8 cellular contexts compared by ENCODE assay signal in genomic region chr9:35477211-35477855, GRCh38. TPM values are rescaled to one million over a fixed set of nuclear protein-coding genes. Genes with fewer than 3 reads are reported as not detected.
DNase-seq lines count a peak whose midpoint lies in the region; TF ChIP-seq lines count a peak whose summit lies in the region.
"Not testable (repeated sequence)": the region's sequence is repeated elsewhere in the genome, so short reads cannot be mapped to it uniquely, and the experiment has no call there.

No MANE protein-coding gene starts in this region.

- DNase-seq in D341Med (ENCODE audit: low spot score) (peak; percentile 76), HCEC 1CT (peak; percentile 84), NCI-H1694 treated with DMSO at 0.1 percent for 48 hours (lab: John Stamatoyannopoulos, UW) (peak; percentile 31), SHP77 (lab: John Stamatoyannopoulos, UW) (peak; percentile 16 to 40), amniotic stem cell (lab: John Stamatoyannopoulos, UW) (peak; percentile 66), foreskin fibroblast (peak; percentile 72 to 90), middle frontal gyrus (ENCODE audit: extremely low spot score, low spot score) (peak; percentile 56), stomach (peak; percentile 64)

- not testable (repeated sequence) for TF ChIP-seq EP300 in stomach (IDR thresholded peaks at IDR 0.05)

- not testable (repeated sequence) for H3K27me3 ChIP-seq in stomach

- not testable (repeated sequence) for H3K9me3 ChIP-seq in stomach

- intact Hi-C loops in stomach (cut with DNase I; ENCODE audit: low total_unique reads) = loop anchor here (10.0 kb wide), 1 partner anchor 363 kb away; the partner anchor contains the start of gene ATOSB

- peak; percentile 74 for TF ChIP-seq CTCF in foreskin fibroblast (IDR thresholded peaks at IDR 0.05; ENCODE audit: low read depth, low read length)
- TF ChIP-seq CTCF in stomach (IDR thresholded peaks at IDR 0.05) = peak in 5 of 7 experiments; percentile 49 to 87 (median 83)

- H3K4me3 ChIP-seq in foreskin fibroblast (ENCODE audit: low read depth in 1 of 2, low read length in 2 of 2); stomach: not testable (repeated sequence)

- TF ChIP-seq POLR2A in stomach (IDR thresholded peaks at IDR 0.05) = not testable (repeated sequence)

- H3K4me1 ChIP-seq in stomach = not testable (repeated sequence)

- 13 to 25% (median 20%) methylated on average over 5 of the region's 5 CpGs for WGBS in stomach, 5 donors

- not testable (repeated sequence) for H3K36me3 ChIP-seq in stomach

- not testable (repeated sequence) for H3K27ac ChIP-seq in stomach

RNA-seq across cellular contexts. Expression of gene RUSC2, which starts 12.6 kb away (rescaled TPM):
- total RNA-seq in stomach = 10 to 100 TPM in 2 of 5 donors, 1 to 10 TPM in 3; 3.8 to 34.8 (median 9.9) TPM
- 1 to 10 TPM; 3.4 to 6.6 (median 6.5) TPM for polyA plus RNA-seq in stomach

Comparison
In these comparisons a context has a peak if more than half of its experiments do, and no peak if none do; other contexts are left out.
1. DNase-seq: peak in every context shown above with its lines; median percentile 84 in HCEC 1CT; 81 in foreskin fibroblast; 76 in D341Med; 66 in amniotic stem cell; 64 in stomach; 56 in middle frontal gyrus; 31 in NCI-H1694 treated with DMSO at 0.1 percent for 48 hours; 28 in SHP77.